ENCODE assay signal across 12 cellular contexts in genomic region chr10:119812684-119813083, GRCh38.
"Had no signal": no experiment of that assay in that cellular context is flagged by ENCODE, and none has a peak within 500 bp of the region (broad histone marks: within the 10 kb centered on the region; RNA-seq: fewer than 3 reads in every experiment).

No MANE protein-coding gene starts in this region.

- H3K4me1 ChIP-seq: thyroid gland had no signal

- H3K27ac ChIP-seq: coronary artery, neutrophil, thyroid gland had no signal

- H3K27me3 ChIP-seq: neutrophil, thyroid gland had no signal

- ATAC-seq: natural killer cell; stimulated activated memory B cell treated with anti-CD40 and anti-IgM and Interleukin-4, amounts not matched to agents 10 μg/mL and 1 μg/mL and 100 μg/mL, for 72 hours had no signal

- H3K9me3 ChIP-seq: neutrophil, thyroid gland had no signal

- H3K36me3 ChIP-seq: neutrophil, thyroid gland had no signal

- DNase-seq: activated CD4-positive, alpha-beta T cell treated with anti-CD3 and anti-CD28 coated beads, Interleukin-2, amount 10 ng/mL, durations not matched to agents 7 days and 5 days; activated CD8-positive, alpha-beta memory T cell treated with anti-CD3 and anti-CD28 coated beads for 24 hours; activated naive CD4-positive, alpha-beta T cell; activated naive CD8-positive, alpha-beta T cell treated with anti-CD3 and anti-CD28 coated beads, Interleukin-2, amount 10 ng/mL, durations not matched to agents 7 days and 5 days; effector CD8-positive, alpha-beta T cell; foreskin melanocyte; mesendoderm; natural killer cell had no signal

- H3K4me3 ChIP-seq: coronary artery, thyroid gland had no signal
